1 cellular context compared by ENCODE assay signal in the genomic region with DNA sequence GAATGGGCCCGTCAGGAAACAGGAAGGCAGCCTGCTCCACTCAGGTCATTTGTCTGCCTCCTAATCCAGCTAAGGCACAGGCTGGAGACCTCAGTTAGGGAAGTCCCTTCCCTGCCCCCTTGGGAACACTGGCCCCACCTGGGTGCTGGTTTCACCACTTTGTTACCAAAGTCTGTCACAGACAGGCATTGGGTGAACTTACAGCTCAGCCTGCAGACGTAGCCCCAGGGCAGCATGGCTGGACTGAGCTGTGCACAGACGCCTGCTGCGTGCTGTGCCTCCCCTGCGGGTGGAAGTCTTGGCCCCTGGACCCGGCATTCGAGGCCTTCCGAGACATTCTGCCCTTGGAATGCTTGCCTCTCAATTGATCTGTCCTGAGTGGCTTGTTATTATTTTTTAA.
TF ChIP-seq lines count a peak whose summit lies in the region.

No MANE protein-coding gene starts in this region.

TF ChIP-seq in H1, 55 proteins besides CTCF, POLR2A, EP300 and RAD21:
- TF ChIP-seq CHD1 (IDR thresholded peaks at IDR 0.05; ENCODE audit: low read depth, low read length) = no peak
- no peak for TF ChIP-seq RBBP5 (IDR thresholded peaks at IDR 0.05; ENCODE audit: borderline replicate concordance, low read depth, low read length)
- no peak for TF ChIP-seq CHD2 (IDR thresholded peaks at IDR 0.05; ENCODE audit: low read length)
- TF ChIP-seq, protein P1, sequence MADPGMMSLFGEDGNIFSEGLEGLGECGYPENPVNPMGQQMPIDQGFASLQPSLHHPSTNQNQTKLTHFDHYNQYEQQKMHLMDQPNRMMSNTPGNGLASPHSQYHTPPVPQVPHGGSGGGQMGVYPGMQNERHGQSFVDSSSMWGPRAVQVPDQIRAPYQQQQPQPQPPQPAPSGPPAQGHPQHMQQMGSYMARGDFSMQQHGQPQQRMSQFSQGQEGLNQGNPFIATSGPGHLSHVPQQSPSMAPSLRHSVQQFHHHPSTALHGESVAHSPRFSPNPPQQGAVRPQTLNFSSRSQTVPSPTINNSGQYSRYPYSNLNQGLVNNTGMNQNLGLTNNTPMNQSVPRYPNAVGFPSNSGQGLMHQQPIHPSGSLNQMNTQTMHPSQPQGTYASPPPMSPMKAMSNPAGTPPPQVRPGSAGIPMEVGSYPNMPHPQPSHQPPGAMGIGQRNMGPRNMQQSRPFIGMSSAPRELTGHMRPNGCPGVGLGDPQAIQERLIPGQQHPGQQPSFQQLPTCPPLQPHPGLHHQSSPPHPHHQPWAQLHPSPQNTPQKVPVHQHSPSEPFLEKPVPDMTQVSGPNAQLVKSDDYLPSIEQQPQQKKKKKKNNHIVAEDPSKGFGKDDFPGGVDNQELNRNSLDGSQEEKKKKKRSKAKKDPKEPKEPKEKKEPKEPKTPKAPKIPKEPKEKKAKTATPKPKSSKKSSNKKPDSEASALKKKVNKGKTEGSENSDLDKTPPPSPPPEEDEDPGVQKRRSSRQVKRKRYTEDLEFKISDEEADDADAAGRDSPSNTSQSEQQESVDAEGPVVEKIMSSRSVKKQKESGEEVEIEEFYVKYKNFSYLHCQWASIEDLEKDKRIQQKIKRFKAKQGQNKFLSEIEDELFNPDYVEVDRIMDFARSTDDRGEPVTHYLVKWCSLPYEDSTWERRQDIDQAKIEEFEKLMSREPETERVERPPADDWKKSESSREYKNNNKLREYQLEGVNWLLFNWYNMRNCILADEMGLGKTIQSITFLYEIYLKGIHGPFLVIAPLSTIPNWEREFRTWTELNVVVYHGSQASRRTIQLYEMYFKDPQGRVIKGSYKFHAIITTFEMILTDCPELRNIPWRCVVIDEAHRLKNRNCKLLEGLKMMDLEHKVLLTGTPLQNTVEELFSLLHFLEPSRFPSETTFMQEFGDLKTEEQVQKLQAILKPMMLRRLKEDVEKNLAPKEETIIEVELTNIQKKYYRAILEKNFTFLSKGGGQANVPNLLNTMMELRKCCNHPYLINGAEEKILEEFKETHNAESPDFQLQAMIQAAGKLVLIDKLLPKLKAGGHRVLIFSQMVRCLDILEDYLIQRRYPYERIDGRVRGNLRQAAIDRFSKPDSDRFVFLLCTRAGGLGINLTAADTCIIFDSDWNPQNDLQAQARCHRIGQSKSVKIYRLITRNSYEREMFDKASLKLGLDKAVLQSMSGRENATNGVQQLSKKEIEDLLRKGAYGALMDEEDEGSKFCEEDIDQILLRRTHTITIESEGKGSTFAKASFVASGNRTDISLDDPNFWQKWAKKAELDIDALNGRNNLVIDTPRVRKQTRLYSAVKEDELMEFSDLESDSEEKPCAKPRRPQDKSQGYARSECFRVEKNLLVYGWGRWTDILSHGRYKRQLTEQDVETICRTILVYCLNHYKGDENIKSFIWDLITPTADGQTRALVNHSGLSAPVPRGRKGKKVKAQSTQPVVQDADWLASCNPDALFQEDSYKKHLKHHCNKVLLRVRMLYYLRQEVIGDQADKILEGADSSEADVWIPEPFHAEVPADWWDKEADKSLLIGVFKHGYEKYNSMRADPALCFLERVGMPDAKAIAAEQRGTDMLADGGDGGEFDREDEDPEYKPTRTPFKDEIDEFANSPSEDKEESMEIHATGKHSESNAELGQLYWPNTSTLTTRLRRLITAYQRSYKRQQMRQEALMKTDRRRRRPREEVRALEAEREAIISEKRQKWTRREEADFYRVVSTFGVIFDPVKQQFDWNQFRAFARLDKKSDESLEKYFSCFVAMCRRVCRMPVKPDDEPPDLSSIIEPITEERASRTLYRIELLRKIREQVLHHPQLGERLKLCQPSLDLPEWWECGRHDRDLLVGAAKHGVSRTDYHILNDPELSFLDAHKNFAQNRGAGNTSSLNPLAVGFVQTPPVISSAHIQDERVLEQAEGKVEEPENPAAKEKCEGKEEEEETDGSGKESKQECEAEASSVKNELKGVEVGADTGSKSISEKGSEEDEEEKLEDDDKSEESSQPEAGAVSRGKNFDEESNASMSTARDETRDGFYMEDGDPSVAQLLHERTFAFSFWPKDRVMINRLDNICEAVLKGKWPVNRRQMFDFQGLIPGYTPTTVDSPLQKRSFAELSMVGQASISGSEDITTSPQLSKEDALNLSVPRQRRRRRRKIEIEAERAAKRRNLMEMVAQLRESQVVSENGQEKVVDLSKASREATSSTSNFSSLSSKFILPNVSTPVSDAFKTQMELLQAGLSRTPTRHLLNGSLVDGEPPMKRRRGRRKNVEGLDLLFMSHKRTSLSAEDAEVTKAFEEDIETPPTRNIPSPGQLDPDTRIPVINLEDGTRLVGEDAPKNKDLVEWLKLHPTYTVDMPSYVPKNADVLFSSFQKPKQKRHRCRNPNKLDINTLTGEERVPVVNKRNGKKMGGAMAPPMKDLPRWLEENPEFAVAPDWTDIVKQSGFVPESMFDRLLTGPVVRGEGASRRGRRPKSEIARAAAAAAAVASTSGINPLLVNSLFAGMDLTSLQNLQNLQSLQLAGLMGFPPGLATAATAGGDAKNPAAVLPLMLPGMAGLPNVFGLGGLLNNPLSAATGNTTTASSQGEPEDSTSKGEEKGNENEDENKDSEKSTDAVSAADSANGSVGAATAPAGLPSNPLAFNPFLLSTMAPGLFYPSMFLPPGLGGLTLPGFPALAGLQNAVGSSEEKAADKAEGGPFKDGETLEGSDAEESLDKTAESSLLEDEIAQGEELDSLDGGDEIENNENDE (IDR thresholded peaks at IDR 0.05; ENCODE audit: insufficient replicate concordance, low read length) = no peak
- no peak for TF ChIP-seq RNF2 (IDR thresholded peaks at IDR 0.05; ENCODE audit: borderline replicate concordance, low read depth, low read length, missing control alignments, poor library complexity, severe bottlenecking)
